In the genomic region with DNA sequence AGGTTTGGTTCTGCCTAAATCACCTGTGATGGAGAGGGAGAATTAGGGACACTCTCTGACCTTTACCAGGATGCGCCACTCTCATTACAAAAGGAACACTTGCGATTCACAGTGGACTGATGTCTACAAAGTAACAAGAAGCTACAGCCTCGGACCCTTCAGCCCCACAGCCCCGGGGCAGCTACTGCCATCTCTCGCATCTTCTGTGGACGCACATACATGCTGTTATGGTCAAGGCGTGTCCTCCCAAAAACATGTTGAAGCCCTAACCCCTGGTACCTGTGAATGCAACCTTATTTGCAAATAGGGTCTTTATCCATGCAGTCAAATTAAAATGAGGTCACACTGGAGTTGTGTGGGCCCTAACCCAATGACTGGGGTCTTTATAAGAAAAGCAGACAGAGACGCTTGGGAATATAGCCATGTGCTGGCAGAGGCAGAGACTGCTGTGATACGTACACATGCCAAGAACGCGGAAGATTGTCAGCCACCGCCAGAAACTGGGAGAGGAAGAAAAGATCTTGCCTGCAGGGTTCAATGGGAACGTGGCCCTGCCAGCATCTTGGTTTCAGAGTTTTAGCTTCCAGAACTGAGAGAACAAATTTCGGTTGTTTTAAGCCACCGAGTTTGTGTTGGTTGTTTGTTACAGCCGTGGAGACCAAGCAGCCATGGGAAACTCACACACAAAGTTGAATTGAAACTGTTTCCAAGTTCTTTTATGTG, we compare ENCODE assay signal across 21 cellular contexts. TPM values are rescaled to one million over a fixed set of nuclear protein-coding genes. Genes with fewer than 3 reads are reported as not detected.
DNase-seq lines count a peak whose midpoint lies in the region; ATAC-seq and TF ChIP-seq lines count a peak whose summit lies in the region.
"Had no signal": no experiment of that assay in that cellular context is flagged by ENCODE, and none has a peak within 500 bp of the region (broad histone marks: within the 10 kb centered on the region; RNA-seq: fewer than 3 reads in every experiment).

No MANE protein-coding gene starts in this region.

- peak overlapping the region; percentile 15 to 69 (median 55) for H3K27ac ChIP-seq in thyroid gland
- H3K27ac ChIP-seq: 22Rv1, left lung had no signal

- no peaks in the 10 kb centered on the region for H3K27me3 ChIP-seq in thyroid gland
- H3K27me3 ChIP-seq: left lung had no signal

- H3K36me3 ChIP-seq in thyroid gland, result no peaks in the 10 kb centered on the region
- H3K36me3 ChIP-seq: left lung had no signal

- H3K4me1 ChIP-seq in thyroid gland, result peaks cover 9 to 18% of the 10 kb centered on the region in 2 donors

- no peak for TF ChIP-seq CTCF in epithelial cell of esophagus (IDR thresholded peaks at IDR 0.05; ENCODE audit: insufficient read depth, low read depth, low read length, missing control alignments)
- TF ChIP-seq CTCF in thyroid gland (IDR thresholded peaks at IDR 0.05), result no peak

- no peak overlapping the region for H3K4me3 ChIP-seq in epithelial cell of esophagus (ENCODE audit: low read length)
- no peak overlapping the region for H3K4me3 ChIP-seq in thyroid gland (replicated peaks in 1 of 3)
- H3K4me3 ChIP-seq: left lung had no signal

- no peak for TF ChIP-seq POLR2A in thyroid gland (IDR thresholded peaks at IDR 0.05)

- DNase-seq in SIG-M5 treated with dmso at 0.1 percent for 504 hours (lab: John Stamatoyannopoulos, UW; ENCODE audit: unreplicated experiment) (peak; percentile 27), SIG-M5 (lab: John Stamatoyannopoulos, UW) (no peak), epithelial cell of esophagus (ENCODE audit: low read depth) (peak; percentile 67), medulla oblongata (ENCODE audit: extremely low spot score) (peak; percentile 69), thyroid gland (peak; percentile 35 to 51), NCI-H1092 treated with DMSO at 0.1 percent for 48 hours (lab: John Stamatoyannopoulos, UW) (no peak)
- DNase-seq in activated CD8-positive, alpha-beta memory T cell treated with anti-CD3 and anti-CD28 coated beads, Interleukin-2, amount 50 U/mL, for 4 hours, result no peak
- DNase-seq: activated CD4-positive, CD25-positive, alpha-beta regulatory T cell; activated T-cell treated with anti-CD3 and anti-CD28 coated beads for 4 hours; COR-L47; GDM1; left lung; natural killer cell; NCI-H187 treated with DMSO at 0.1 percent for 48 hours; NCI-H510A treated with DMSO at 0.1 percent for 48 hours; stimulated activated naive CD8-positive, alpha-beta T cell treated with anti-CD3 and anti-CD28 coated beads, Interleukin-15, Interleukin-2, amounts not matched to agents 100 U/mL and 50 U/mL, for 24 hours had no signal

- H3K9me3 ChIP-seq in thyroid gland, result no peaks in the 10 kb centered on the region
- H3K9me3 ChIP-seq: left lung had no signal

- ATAC-seq in GM21825 (IDR thresholded peaks at IDR 0.05; ENCODE audit: unreplicated experiment), result no peak
- ATAC-seq: left lung; natural killer cell; stimulated activated naive CD8-positive, alpha-beta T cell treated with anti-CD3 and anti-CD28 coated beads, Interleukin-15, Interleukin-2, amounts not matched to agents 100 U/mL and 50 U/mL, for 24 hours had no signal

- WGBS in thyroid gland, 2 donors, result 61 to 64% methylated on average over 16 of the region's 16 CpGs

- intact Hi-C loops in thyroid gland (cut with DNase I), result no loop called here

RNA-seq across cellular contexts. Expression of a gene that starts 23.0 kb away (rescaled TPM):
- total RNA-seq in thyroid gland, result 10 to 100 TPM; 12.9 to 26.9 (median 18.6) TPM
- total RNA-seq: dermis microvascular lymphatic vessel endothelial cell, LHCN-M2, natural killer cell, skeletal muscle tissue had no signal

Comparison
In these comparisons a context has a peak if more than half of its experiments do, and no peak if none do; other contexts are left out.
1. DNase-seq: peak in SIG-M5 treated with dmso at 0.1 percent for 504 hours (single experiment), epithelial cell of esophagus (single experiment), medulla oblongata (single experiment) and thyroid gland (2 of 2); none in SIG-M5 (single experiment), activated CD8-positive, alpha-beta memory T cell treated with anti-CD3 and anti-CD28 coated beads, Interleukin-2, amount 50 U/mL, for 4 hours (single experiment) and NCI-H1092 treated with DMSO at 0.1 percent for 48 hours (single experiment).